Comparison of ENCODE assay signal across 22 cellular contexts in genomic region chr4:24643774-24644520, GRCh38. TPM values are rescaled to one million over a fixed set of nuclear protein-coding genes. Genes with fewer than 3 reads are reported as not detected.
A peak's percentile ranks its signal among the peaks of the same experiment; 100 is the strongest.
DNase-seq lines count a peak whose midpoint lies in the region; ATAC-seq and TF ChIP-seq lines count a peak whose summit lies in the region.
"Had no signal": no experiment of that assay in that cellular context is flagged by ENCODE, and none has a peak within 500 bp of the region (broad histone marks: within the 10 kb centered on the region; RNA-seq: fewer than 3 reads in every experiment).

No MANE protein-coding gene starts in this region.

- H3K27me3 ChIP-seq in PC-3 (ENCODE audit: low read length): no peaks in the 10 kb centered on the region
- no peaks in the 10 kb centered on the region for H3K27me3 ChIP-seq in mesendoderm (ENCODE audit: insufficient read depth, low read length, poor library complexity)
- H3K27me3 ChIP-seq: dorsolateral prefrontal cortex, tibial nerve had no signal

- H3K9ac ChIP-seq in PC-3 (ENCODE audit: low read length) (no peak overlapping the region), mesendoderm (ENCODE audit: low read length) (no peak overlapping the region)

- no peak overlapping the region for H2AFZ ChIP-seq in PC-3 (ENCODE audit: low read length)

- peaks cover 27% of the 10 kb centered on the region for H3K4me1 ChIP-seq in PC-3 (ENCODE audit: insufficient read depth, low read length)
- H3K4me1 ChIP-seq in mesendoderm (ENCODE audit: control insufficient read depth, low read depth, low read length): no peaks in the 10 kb centered on the region
- H3K4me1 ChIP-seq: prostate gland had no signal

- H3K9me2 ChIP-seq in PC-3 (replicated peaks; ENCODE audit: low read length): no peaks in the 10 kb centered on the region

- H4K5ac ChIP-seq in mesendoderm (ENCODE audit: low read length): no peak overlapping the region

- H3K36me3 ChIP-seq in PC-3 (ENCODE audit: low read depth, low read length) (no peaks in the 10 kb centered on the region), mesendoderm (ENCODE audit: control insufficient read depth, insufficient read depth, low read length) (no peaks in the 10 kb centered on the region)
- H3K36me3 ChIP-seq: prostate gland, tibial nerve, WERI-Rb-1 had no signal

- H3K79me2 ChIP-seq in PC-3 (ENCODE audit: low read length): no peaks in the 10 kb centered on the region
- no peaks in the 10 kb centered on the region for H3K79me2 ChIP-seq in mesendoderm (ENCODE audit: control insufficient read depth, insufficient read depth, low read length)

- no peak overlapping the region for H3K4me3 ChIP-seq in PC-3 (ENCODE audit: low read length)
- no peak overlapping the region for H3K4me3 ChIP-seq in mesendoderm (ENCODE audit: low read length)
- H3K4me3 ChIP-seq: dorsolateral prefrontal cortex, prostate gland, tibial nerve had no signal

- H3F3A ChIP-seq in PC-3 (ENCODE audit: low read length, unreplicated experiment): no peaks in the 10 kb centered on the region

- no peak overlapping the region for H3K23ac ChIP-seq in mesendoderm (ENCODE audit: low read length)

- no peaks in the 10 kb centered on the region for H3K79me1 ChIP-seq in mesendoderm (ENCODE audit: low read length)

- peak; percentile 43 for DNase-seq in EH (ENCODE audit: low read depth)
- DNase-seq in PC-3: peak; percentile 30
- DNase-seq in fibroblast of gingiva (ENCODE audit: low read depth): peak; percentile 49
- peak; percentile 52 for DNase-seq in renal cortical epithelial cell (ENCODE audit: low read depth)
- no peak for DNase-seq in mesendoderm
- DNase-seq: activated CD4-positive, alpha-beta memory T cell treated with anti-CD3 and anti-CD28 coated beads, Interleukin-2, amount 10 ng/mL, durations not matched to agents 7 days and 5 days; activated naive CD4-positive, alpha-beta T cell; activated T-cell treated with anti-CD3 and anti-CD28 coated beads for 4 hours; AML-193; amniotic stem cell; caudate nucleus; dorsolateral prefrontal cortex; KG1; NCI-H1092; NCI-H2029; stimulated activated CD4-positive, alpha-beta T cell treated with anti-CD3 and anti-CD28 coated beads, Interleukin-4, amount 100 ng/mL, for 24 hours; T-helper 2 cell; WERI-Rb-1 had no signal

- no CpG with 5 or more reads among the region's 8 CpGs for WGBS in mesendoderm (ENCODE audit: extremely low coverage, insufficient coverage, low lambda C conversion rate)

- no peak overlapping the region for H4K8ac ChIP-seq in mesendoderm (ENCODE audit: low read depth, low read length)

- no peak for TF ChIP-seq CTCF in PC-3 (conservative IDR thresholded peaks at IDR 0.05; ENCODE audit: low read depth, low read length)

- H2AK5ac ChIP-seq in mesendoderm (ENCODE audit: low read length): no peak overlapping the region

- no peak overlapping the region for H2BK5ac ChIP-seq in mesendoderm (ENCODE audit: low read length)

- H3K4me2 ChIP-seq in PC-3 (ENCODE audit: low read length) (no peak overlapping the region), mesendoderm (ENCODE audit: low read length) (no peak overlapping the region)

- H4K20me1 ChIP-seq in PC-3 (ENCODE audit: low read length): no peaks in the 10 kb centered on the region

- CTCF ChIA-PET in PC-3 (lab: Charles Lee): interaction anchor here (0.6 kb wide), 2 partner anchors 43 to 171 kb away, joined by 4 read pairs; no protein-coding TSS in a partner anchor

- BruUV-seq in PC-3 (replicated peaks; lab: Mats Ljungman, UMichigan): no TSS peak

- no peak overlapping the region for H3K56ac ChIP-seq in mesendoderm (ENCODE audit: low read length)

- no peak overlapping the region for H2BK15ac ChIP-seq in mesendoderm (replicated peaks; ENCODE audit: low read depth)

- no peak overlapping the region for H3K18ac ChIP-seq in mesendoderm (ENCODE audit: low read length)

- POLR2A ChIA-PET in PC-3 (lab: Charles Lee; ENCODE audit: unreplicated experiment): no interaction called here

- H3K27ac ChIP-seq in PC-3 (ENCODE audit: low read length) (no peak overlapping the region), mesendoderm (ENCODE audit: low read depth, low read length) (no peak overlapping the region)
- H3K27ac ChIP-seq: dorsolateral prefrontal cortex, prostate gland, tibial nerve, WERI-Rb-1 had no signal

- ATAC-seq in PC-3: peak; percentile 37
- no peak for ATAC-seq in GM18867 (IDR thresholded peaks at IDR 0.05; ENCODE audit: unreplicated experiment)
- no peak for ATAC-seq in SK-N-SH treated with all-trans-retinoic acid at 6 μM for 48 hours

- no peak overlapping the region for H2BK120ac ChIP-seq in mesendoderm (ENCODE audit: low read depth, low read length)

- no peaks in the 10 kb centered on the region for H3K9me3 ChIP-seq in PC-3 (ENCODE audit: low read length)
- H3K9me3 ChIP-seq: prostate gland had no signal

- intact Hi-C loops in PC-3 (cut with micrococcal nuclease): loop anchor here (2.0 kb wide), 1 partner anchor 15 kb away; no protein-coding TSS in a partner anchor

- H3K4ac ChIP-seq in mesendoderm (ENCODE audit: low read depth, low read length): no peak overlapping the region

TF ChIP-seq in SK-N-SH treated with all-trans-retinoic acid at 6 μM for 48 hours, 23 proteins besides CTCF, POLR2A, EP300 and RAD21:
- TF ChIP-seq ZNF70 (CRISPR knock-in tag; IDR thresholded peaks at IDR 0.05): no peak
- no peak for TF ChIP-seq TOX (CRISPR knock-in tag; IDR thresholded peaks at IDR 0.05; ENCODE audit: borderline replicate concordance)
- TF ChIP-seq ZC3H10 (CRISPR knock-in tag; IDR thresholded peaks at IDR 0.05): no peak
- no peak for TF ChIP-seq RARB (CRISPR knock-in tag; IDR thresholded peaks at IDR 0.05)
- no peak for TF ChIP-seq SNAI2 (CRISPR knock-in tag; IDR thresholded peaks at IDR 0.05)
- TF ChIP-seq OSR1 (CRISPR knock-in tag; IDR thresholded peaks at IDR 0.05): no peak
- TF ChIP-seq TSHZ2 (CRISPR knock-in tag; IDR thresholded peaks at IDR 0.05): no peak
- TF ChIP-seq ESRRG (CRISPR knock-in tag; IDR thresholded peaks at IDR 0.05): no peak
- TF ChIP-seq ISL1 (CRISPR knock-in tag; IDR thresholded peaks at IDR 0.05): no peak
- TF ChIP-seq CREB5 (CRISPR knock-in tag; IDR thresholded peaks at IDR 0.05; ENCODE audit: low read depth): no peak
- no peak for TF ChIP-seq GLIS3 (CRISPR knock-in tag; IDR thresholded peaks at IDR 0.05)
- TF ChIP-seq, protein P1, sequence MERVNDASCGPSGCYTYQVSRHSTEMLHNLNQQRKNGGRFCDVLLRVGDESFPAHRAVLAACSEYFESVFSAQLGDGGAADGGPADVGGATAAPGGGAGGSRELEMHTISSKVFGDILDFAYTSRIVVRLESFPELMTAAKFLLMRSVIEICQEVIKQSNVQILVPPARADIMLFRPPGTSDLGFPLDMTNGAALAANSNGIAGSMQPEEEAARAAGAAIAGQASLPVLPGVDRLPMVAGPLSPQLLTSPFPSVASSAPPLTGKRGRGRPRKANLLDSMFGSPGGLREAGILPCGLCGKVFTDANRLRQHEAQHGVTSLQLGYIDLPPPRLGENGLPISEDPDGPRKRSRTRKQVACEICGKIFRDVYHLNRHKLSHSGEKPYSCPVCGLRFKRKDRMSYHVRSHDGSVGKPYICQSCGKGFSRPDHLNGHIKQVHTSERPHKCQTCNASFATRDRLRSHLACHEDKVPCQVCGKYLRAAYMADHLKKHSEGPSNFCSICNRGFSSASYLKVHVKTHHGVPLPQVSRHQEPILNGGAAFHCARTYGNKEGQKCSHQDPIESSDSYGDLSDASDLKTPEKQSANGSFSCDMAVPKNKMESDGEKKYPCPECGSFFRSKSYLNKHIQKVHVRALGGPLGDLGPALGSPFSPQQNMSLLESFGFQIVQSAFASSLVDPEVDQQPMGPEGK (CRISPR knock-in tag; IDR thresholded peaks at IDR 0.05; ENCODE audit: borderline replicate concordance): no peak
- TF ChIP-seq ZNF565 (CRISPR knock-in tag; conservative IDR thresholded peaks at IDR 0.05; ENCODE audit: low read depth): no peak
- TF ChIP-seq ZFP3 (CRISPR knock-in tag; IDR thresholded peaks at IDR 0.05): no peak
- no peak for TF ChIP-seq TCF4 (CRISPR knock-in tag; IDR thresholded peaks at IDR 0.05; ENCODE audit: borderline replicate concordance)

RNA-seq across cellular contexts. Expression of gene DHX15, which starts 59.6 kb away (rescaled TPM):
- 201 and 229 TPM in 2 replicates for total RNA-seq in PC-3 (2014; rRNA removed)
- total RNA-seq in renal cortical epithelial cell: 159 and 240 TPM in 2 replicates
- polyA plus RNA-seq in mesendoderm (2013, experiment 1 of 2): 183 TPM
- 182 TPM for polyA plus RNA-seq in mesendoderm (2013, experiment 2 of 2)
